2 cellular contexts compared by ENCODE assay signal in genomic region chr21:32826317-32827167, GRCh38.
A peak's percentile ranks its signal among the peaks of the same experiment; 100 is the strongest.
TF ChIP-seq lines count a peak whose summit lies in the region.

No MANE protein-coding gene starts in this region.

TF ChIP-seq in SK-N-SH treated with all-trans-retinoic acid at 6 μM for 48 hours, 23 proteins besides CTCF, POLR2A, EP300 and RAD21 (continued from another document):
- TF ChIP-seq TSHZ2 (CRISPR knock-in tag; IDR thresholded peaks at IDR 0.05): no peak
- TF ChIP-seq ZNF8 (CRISPR knock-in tag; IDR thresholded peaks at IDR 0.05): no peak
- TF ChIP-seq ZNF565 (CRISPR knock-in tag; conservative IDR thresholded peaks at IDR 0.05; ENCODE audit: low read depth): no peak
- no peak for TF ChIP-seq POU6F1 (CRISPR knock-in tag; IDR thresholded peaks at IDR 0.05; ENCODE audit: borderline replicate concordance, low read depth)
- no peak for TF ChIP-seq ESRRG (CRISPR knock-in tag; IDR thresholded peaks at IDR 0.05)
- TF ChIP-seq CREB5 (CRISPR knock-in tag; IDR thresholded peaks at IDR 0.05; ENCODE audit: low read depth): no peak
- no peak for TF ChIP-seq SNAI2 (CRISPR knock-in tag; IDR thresholded peaks at IDR 0.05)
- TF ChIP-seq TCF4 (CRISPR knock-in tag; IDR thresholded peaks at IDR 0.05; ENCODE audit: borderline replicate concordance): no peak
- TF ChIP-seq RARB (CRISPR knock-in tag; IDR thresholded peaks at IDR 0.05): no peak
- TF ChIP-seq BACH2 (CRISPR knock-in tag; IDR thresholded peaks at IDR 0.05; ENCODE audit: borderline replicate concordance): no peak
- no peak for TF ChIP-seq ARNTL (CRISPR knock-in tag; IDR thresholded peaks at IDR 0.05; ENCODE audit: borderline replicate concordance, low read depth)
- TF ChIP-seq ZNF70 (CRISPR knock-in tag; IDR thresholded peaks at IDR 0.05): no peak
- no peak for TF ChIP-seq PATZ1 (CRISPR knock-in tag; IDR thresholded peaks at IDR 0.05; ENCODE audit: borderline replicate concordance)
TF ChIP-seq in SK-N-SH treated with all-trans-retinoic acid at 6 μM for 48 hours: peak in this region for 0.

TF ChIP-seq in HepG2, 621 proteins besides CTCF, POLR2A, EP300 and RAD21 (continued from another document):
- TF ChIP-seq ZNF574 (CRISPR knock-in tag; IDR thresholded peaks at IDR 0.05): no peak
- no peak for TF ChIP-seq SOX5 (CRISPR knock-in tag; IDR thresholded peaks at IDR 0.05; ENCODE audit: borderline replicate concordance)
- TF ChIP-seq ZNF619 (CRISPR knock-in tag; IDR thresholded peaks at IDR 0.05): no peak
- TF ChIP-seq ZMAT3 (CRISPR knock-in tag; conservative IDR thresholded peaks at IDR 0.05): no peak
- no peak for TF ChIP-seq FOXA1 (IDR thresholded peaks at IDR 0.05)
- TF ChIP-seq FOXA1 (CRISPR knock-in tag; IDR thresholded peaks at IDR 0.05): peak; percentile 24; the same call in 1 of the 2 replicates
- no peak for TF ChIP-seq ZNF788 (CRISPR knock-in tag; IDR thresholded peaks at IDR 0.05; ENCODE audit: borderline replicate concordance)
- no peak for TF ChIP-seq AGO1 (IDR thresholded peaks at IDR 0.05; ENCODE audit: low read depth, low read length, poor library complexity, severe bottlenecking)
- TF ChIP-seq PHB2 (IDR thresholded peaks at IDR 0.05; ENCODE audit: partially characterized antibody): no peak
- TF ChIP-seq ATF6 (CRISPR knock-in tag; conservative IDR thresholded peaks at IDR 0.05): no peak
- TF ChIP-seq ZNF547 (CRISPR knock-in tag; IDR thresholded peaks at IDR 0.05): no peak
- no peak for TF ChIP-seq SKIL (CRISPR knock-in tag; IDR thresholded peaks at IDR 0.05; ENCODE audit: borderline replicate concordance)
- TF ChIP-seq CSRNP1 (CRISPR knock-in tag; IDR thresholded peaks at IDR 0.05): no peak
- no peak for TF ChIP-seq DPF2 (CRISPR knock-in tag; IDR thresholded peaks at IDR 0.05; ENCODE audit: borderline replicate concordance, low read depth)
- no peak for TF ChIP-seq CENPT (CRISPR knock-in tag; IDR thresholded peaks at IDR 0.05; ENCODE audit: low read depth)
- TF ChIP-seq PRDM10 (CRISPR knock-in tag; IDR thresholded peaks at IDR 0.05; ENCODE audit: low read depth): peak; percentile 29; the same call in 1 of the 2 replicates
- peak; percentile 81 for TF ChIP-seq STAG1 (CRISPR knock-in tag; IDR thresholded peaks at IDR 0.05)
- no peak for TF ChIP-seq ZHX2 (IDR thresholded peaks at IDR 0.05; ENCODE audit: low read depth)
- no peak for TF ChIP-seq ZHX2 (CRISPR knock-in tag; IDR thresholded peaks at IDR 0.05; ENCODE audit: borderline replicate concordance)
- TF ChIP-seq ZHX1 (CRISPR knock-in tag; IDR thresholded peaks at IDR 0.05; ENCODE audit: low read depth): no peak
- peak; percentile 78 for TF ChIP-seq SMC3 (IDR thresholded peaks at IDR 0.05; ENCODE audit: low read length)
TF ChIP-seq in HepG2: peak in this region for 5.
